9 cellular contexts compared by ENCODE assay signal in the genomic region with DNA sequence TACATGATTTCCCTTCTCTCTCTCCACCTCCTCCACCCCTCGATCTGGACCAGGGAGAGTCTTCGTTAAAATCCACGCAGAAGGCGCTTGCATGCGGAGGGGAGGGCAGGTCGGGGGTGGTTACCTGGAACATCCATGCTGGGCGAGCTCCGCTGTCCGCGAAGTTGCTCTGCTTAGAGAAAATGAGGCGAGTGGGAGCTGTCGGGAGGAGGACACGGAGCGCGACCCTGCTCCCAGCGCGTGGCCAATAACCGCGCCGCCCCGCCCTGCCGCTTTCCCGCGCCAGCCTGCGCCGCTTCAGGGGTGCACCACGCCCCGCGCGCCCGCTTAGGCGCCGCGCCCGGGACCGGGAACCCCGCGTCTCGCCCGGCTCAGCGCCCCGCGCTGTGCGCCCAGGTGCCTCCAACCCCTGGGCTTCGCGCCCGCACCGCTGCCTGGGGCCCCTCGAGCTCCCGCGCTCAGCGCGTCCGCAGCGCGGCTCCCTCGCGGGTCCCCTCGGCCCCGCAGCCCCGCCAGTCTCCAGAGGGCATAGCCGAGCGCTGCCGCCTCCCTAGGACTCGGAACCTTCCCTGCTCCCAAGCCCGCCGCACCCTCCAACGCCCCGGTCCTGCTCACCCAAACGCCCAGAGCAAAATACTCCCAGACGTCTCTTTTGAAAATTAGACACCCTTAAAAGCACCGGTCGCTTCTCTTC. TPM values are rescaled to one million over a fixed set of nuclear protein-coding genes. Genes with fewer than 3 reads are reported as not detected.
DNase-seq lines count a peak whose midpoint lies in the region; ATAC-seq, FAIRE-seq and TF ChIP-seq lines count a peak whose summit lies in the region.
"Had no signal": no experiment of that assay in that cellular context is flagged by ENCODE, and none has a peak within 500 bp of the region (broad histone marks: within the 10 kb centered on the region; RNA-seq: fewer than 3 reads in every experiment).

No MANE protein-coding gene starts in this region.

- peak overlapping the region; percentile 51 for H3K4me3 ChIP-seq in A673 (ENCODE audit: low read depth, low read length, poor library complexity, severe bottlenecking)
- H3K4me3 ChIP-seq in astrocyte (ENCODE audit: insufficient read depth, low read depth, low read length), result peak overlapping the region; percentile 44
- peak overlapping the region in 1 of 2 experiments; percentile 43 for H3K4me3 ChIP-seq in mesenchymal stem cell (ENCODE audit: insufficient read depth in 1 of 2, low read depth in 1 of 2, low read length in 2 of 2)
- no peak overlapping the region for H3K4me3 ChIP-seq in aorta (ENCODE audit: low read length in 2 of 2)

- H2AK5ac ChIP-seq in mesenchymal stem cell (ENCODE audit: low read length, severe bottlenecking), result no peak overlapping the region

- H3K9me3 ChIP-seq in A673 (ENCODE audit: low read depth, low read length, poor library complexity, severe bottlenecking), result no peaks in the 10 kb centered on the region
- no peaks in the 10 kb centered on the region for H3K9me3 ChIP-seq in astrocyte (ENCODE audit: insufficient read depth, low read depth, low read length)
- no peaks in the 10 kb centered on the region for H3K9me3 ChIP-seq in mesenchymal stem cell (ENCODE audit: control insufficient read depth, low read length)
- H3K9me3 ChIP-seq in aorta (ENCODE audit: control insufficient read depth, low read length), result peaks cover under 1% of the 10 kb centered on the region

- H3K27ac ChIP-seq in A673 (ENCODE audit: low read depth, low read length, poor library complexity, severe bottlenecking) (no peak overlapping the region), astrocyte (ENCODE audit: low read depth, low read length) (no peak overlapping the region), mesenchymal stem cell (ENCODE audit: low read length, poor library complexity, severe bottlenecking) (no peak overlapping the region), aorta (ENCODE audit: low read depth in 1 of 2, low read length in 2 of 2) (no peak overlapping the region)

- no peak overlapping the region for H3K27ac Mint-ChIP-seq in astrocyte (ENCODE audit: unreplicated experiment)

- H3K27me3 Mint-ChIP-seq in astrocyte (ENCODE audit: low read depth, unreplicated experiment), result no peaks in the 10 kb centered on the region

- H3K79me1 ChIP-seq in mesenchymal stem cell (replicated peaks; ENCODE audit: low read length, poor library complexity, severe bottlenecking), result no peaks in the 10 kb centered on the region

- no peak for ATAC-seq in aorta (ENCODE audit: low FRiP score)

- H3K79me2 ChIP-seq in astrocyte (ENCODE audit: insufficient read depth, low read length), result no peaks in the 10 kb centered on the region

- H3K23ac ChIP-seq in mesenchymal stem cell (ENCODE audit: low read length in 2 of 2), result no peak overlapping the region

- peaks cover 5% of the 10 kb centered on the region for H3K9me3 Mint-ChIP-seq in astrocyte (ENCODE audit: unreplicated experiment)

- DNase-seq in A673 (ENCODE audit: low spot score), result peak; percentile 10
- peak; percentile 3 for DNase-seq in HK-2 (ENCODE audit: unreplicated experiment)
- DNase-seq in astrocyte (ENCODE audit: low read depth), result no peak
- DNase-seq in mesenchymal stem cell, result no peak
- no peak for DNase-seq in aorta
- no peak for DNase-seq in mucosa of gallbladder (ENCODE audit: low spot score)
- no peak for DNase-seq in Kasumi-1 (lab: John Stamatoyannopoulos, UW)
- no peak for DNase-seq in RCC 7860 (ENCODE audit: low spot score)

- CTCF ChIA-PET in A673 (lab: Charles Lee), result interaction anchor here (0.7 to 1.9 kb wide), 2 partner anchors 1145 to 1693 kb away, joined by 5 to 9 read pairs; no protein-coding TSS in a partner anchor

- H3K18ac ChIP-seq in mesenchymal stem cell (ENCODE audit: low read depth in 1 of 2, low read length in 2 of 2), result no peak overlapping the region

- H3K9ac ChIP-seq in astrocyte (ENCODE audit: low read length) (no peak overlapping the region), mesenchymal stem cell (ENCODE audit: low read length) (no peak overlapping the region)

- no TSS peak for BruUV-seq in A673 (replicated peaks; lab: Mats Ljungman, UMichigan)

- no peak overlapping the region for H2BK5ac ChIP-seq in mesenchymal stem cell (ENCODE audit: low read depth, low read length, poor library complexity, severe bottlenecking)

- intact Hi-C loops in A673 (cut with micrococcal nuclease; ENCODE audit: unreplicated experiment) (loop anchor here (5.0 to 10.0 kb wide), 4 partner anchors 449 to 1841 kb away; no protein-coding TSS in a partner anchor), aorta (cut with DNase I) (no loop called here)

- H3K4ac ChIP-seq in mesenchymal stem cell (ENCODE audit: low read depth in 1 of 2, low read length in 2 of 2), result no peak overlapping the region

- no peak for TF ChIP-seq CTCF in A673 (conservative IDR thresholded peaks at IDR 0.05; ENCODE audit: low read depth, low read length)
- TF ChIP-seq CTCF in astrocyte (IDR thresholded peaks at IDR 0.05; ENCODE audit: insufficient read depth, low read depth, low read length), result no peak

- H3K36me3 ChIP-seq in A673 (ENCODE audit: insufficient read depth, low read length, poor library complexity, severe bottlenecking), result no peaks in the 10 kb centered on the region
- no peaks in the 10 kb centered on the region for H3K36me3 ChIP-seq in astrocyte (ENCODE audit: insufficient read depth, low read length)
- no peaks in the 10 kb centered on the region for H3K36me3 ChIP-seq in mesenchymal stem cell (ENCODE audit: control insufficient read depth in 1 of 2, insufficient read depth in 2 of 2, low read depth in 1 of 2, low read length in 2 of 2)
- H3K36me3 ChIP-seq in aorta (ENCODE audit: control insufficient read depth in 1 of 2, insufficient read depth in 2 of 2, low read length in 1 of 2), result no peaks in the 10 kb centered on the region

- H3K4me1 Mint-ChIP-seq in astrocyte (ENCODE audit: low read depth, unreplicated experiment), result no peaks in the 10 kb centered on the region

- no peak for FAIRE-seq in astrocyte (lab: Jason Lieb, UNC)
- FAIRE-seq in RCC 7860 (lab: Jason Lieb, UNC), result no peak
- FAIRE-seq: HepG2 had no signal

- no peak overlapping the region for H2BK15ac ChIP-seq in mesenchymal stem cell (ENCODE audit: low read depth, poor library complexity, severe bottlenecking)

- H3K36me3 Mint-ChIP-seq in astrocyte (ENCODE audit: low read depth, unreplicated experiment), result no peaks in the 10 kb centered on the region

- H4K91ac ChIP-seq in mesenchymal stem cell (ENCODE audit: low read length), result no peak overlapping the region

- no peak overlapping the region for H3K4me3 Mint-ChIP-seq in astrocyte (ENCODE audit: unreplicated experiment)

- H2BK12ac ChIP-seq in mesenchymal stem cell (ENCODE audit: low read length in 2 of 2), result no peak overlapping the region

- H3K14ac ChIP-seq in mesenchymal stem cell (ENCODE audit: low read length in 2 of 2), result no peak overlapping the region

- H2BK120ac ChIP-seq in mesenchymal stem cell (ENCODE audit: low read depth, low read length), result no peak overlapping the region

- H3K4me2 ChIP-seq in astrocyte (ENCODE audit: low read length) (peak overlapping the region; percentile 85), mesenchymal stem cell (ENCODE audit: low read length, poor library complexity, severe bottlenecking) (peak overlapping the region; percentile 82)

- 20% methylated on average over 57 of the region's 73 CpGs for WGBS in mesenchymal stem cell
- 1% methylated on average over 60 to 73 of the region's 73 CpGs for WGBS in aorta, 2 donors

- POLR2A ChIA-PET in A673 (lab: Charles Lee; ENCODE audit: low non-redundant PET), result no interaction called here

- H3K27me3 ChIP-seq in A673 (replicated peaks; ENCODE audit: insufficient read depth, low read depth, low read length, poor library complexity) (peaks cover 22% of the 10 kb centered on the region), astrocyte (ENCODE audit: insufficient read depth, low read length) (peaks cover 57% of the 10 kb centered on the region), mesenchymal stem cell (ENCODE audit: control insufficient read depth in 1 of 2, insufficient read depth in 1 of 2, low read length in 2 of 2) (peaks cover 32 to 54% of the 10 kb centered on the region in 2 experiments), aorta (ENCODE audit: control insufficient read depth in 1 of 2, insufficient read depth in 2 of 2, low read length in 1 of 2) (peaks cover 0 to 4% of the 10 kb centered on the region in 2 donors)

- H4K20me1 ChIP-seq in astrocyte (ENCODE audit: insufficient read depth, low read length), result no peaks in the 10 kb centered on the region

- H4K8ac ChIP-seq in mesenchymal stem cell (ENCODE audit: low read length), result no peak overlapping the region

- H2AFZ ChIP-seq in astrocyte (ENCODE audit: low read depth, low read length), result peak overlapping the region; percentile 60
- no peak overlapping the region for H2AFZ ChIP-seq in mesenchymal stem cell (ENCODE audit: low read depth, low read length)

- H3K4me1 ChIP-seq in A673 (ENCODE audit: insufficient read depth, low read length, poor library complexity, severe bottlenecking) (peaks cover 7% of the 10 kb centered on the region), astrocyte (ENCODE audit: insufficient read depth, low read length) (peaks cover 15% of the 10 kb centered on the region), mesenchymal stem cell (ENCODE audit: control insufficient read depth, insufficient read depth, low read depth, low read length) (peaks cover 14% of the 10 kb centered on the region), aorta (ENCODE audit: control insufficient read depth in 1 of 2, insufficient read depth in 2 of 2, low read length in 2 of 2) (no peaks in the 10 kb centered on the region)

RNA-seq across cellular contexts. Expression of a gene that starts 0.6 kb away (rescaled TPM):
- 7.5 and 9.7 TPM in 2 replicates for total RNA-seq in A673 (2021)
- total RNA-seq in astrocyte, result not detected in 2 replicates
- not detected for polyA plus RNA-seq in mesenchymal stem cell (2013, experiment 1 of 2)
- polyA plus RNA-seq in mesenchymal stem cell (2013, experiment 2 of 2), result not detected
- total RNA-seq in aorta, result under 1 TPM in 1 of 2 donors, not detected in 1; 0.49 TPM
- not detected for polyA plus RNA-seq in aorta
- 0.40 TPM for total RNA-seq in mucosa of gallbladder
- total RNA-seq: HepG2 had no signal
- polyA plus RNA-seq: HepG2 had no signal

Comparison
In these comparisons a context has a peak if more than half of its experiments do, and no peak if none do; other contexts are left out.
1. DNase-seq: peak in A673 (single experiment) and HK-2 (single experiment); none in astrocyte (single experiment), mesenchymal stem cell (single experiment), aorta (0 of 2), mucosa of gallbladder (single experiment), Kasumi-1 (0 of 2) and RCC 7860 (single experiment).
2. H3K4me3 ChIP-seq: peak in A673 (single experiment) and astrocyte (single experiment); none in aorta (0 of 2).